In the genomic region with DNA sequence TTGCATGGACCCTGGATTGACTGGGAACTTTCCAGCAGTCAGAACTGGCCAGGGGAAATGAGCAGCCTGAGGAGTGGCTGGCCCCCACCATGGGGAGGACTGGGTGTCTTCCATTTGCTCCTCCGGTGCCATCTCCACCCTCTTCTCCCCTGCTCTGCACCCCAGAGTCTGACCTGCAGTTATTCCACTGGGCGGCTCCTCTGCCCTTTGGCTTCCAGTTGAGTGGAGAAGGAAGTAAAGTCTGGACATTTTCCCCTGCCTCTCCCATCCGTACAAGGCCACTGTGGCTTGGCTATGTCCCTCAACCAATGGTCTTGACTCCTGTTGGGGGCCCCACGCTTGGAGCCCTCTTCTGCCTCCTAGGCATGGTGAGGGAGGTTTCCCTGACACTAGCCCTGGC, we compare ENCODE assay signal across 25 cellular contexts. TPM values are rescaled to one million over a fixed set of nuclear protein-coding genes. Genes with fewer than 3 reads are reported as not detected.
DNase-seq lines count a peak whose midpoint lies in the region; ATAC-seq, FAIRE-seq and TF ChIP-seq lines count a peak whose summit lies in the region.
"Had no signal": no experiment of that assay in that cellular context is flagged by ENCODE, and none has a peak within 500 bp of the region (broad histone marks: within the 10 kb centered on the region; RNA-seq: fewer than 3 reads in every experiment).

No MANE protein-coding gene starts in this region.

- no peak overlapping the region for H3K4me3 ChIP-seq in OCI-LY3 (ENCODE audit: low read length)
- no peak overlapping the region for H3K4me3 ChIP-seq in H1 (ENCODE audit: extremely low read depth in 1 of 4, insufficient read depth in 2 of 4, low read depth in 3 of 4, low read length in 4 of 4)
- H3K4me3 ChIP-seq in esophagus squamous epithelium = no peak overlapping the region
- H3K4me3 ChIP-seq: BLaER1 treated with 17β-estradiol and CSF1 and Interleukin-3, amounts not matched to agents 10 nM and 100 nM; GM12878; GM23338; MG63; SK-N-MC had no signal

- no peak overlapping the region for H2BK5ac ChIP-seq in H1 (ENCODE audit: low read depth, low read length)

- TF ChIP-seq POLR2A in H1 (IDR thresholded peaks at IDR 0.05; ENCODE audit: control extremely low read depth in 1 of 2, low read depth in 2 of 2, low read length in 2 of 2) (no peak), esophagus squamous epithelium (IDR thresholded peaks at IDR 0.05) (no peak)

- no peaks in the 10 kb centered on the region for H3K79me1 ChIP-seq in H1 (ENCODE audit: low read depth, low read length)

- peaks cover 13% of the 10 kb centered on the region in 2 donors for H3K36me3 Mint-ChIP-seq in naive B cell
- H3K36me3 Mint-ChIP-seq in stimulated activated naive B cell treated with anti-CD40 and anti-IgM and Interleukin-4, amounts not matched to agents 10 μg/mL and 1 μg/mL and 100 μg/mL, for 72 hours = peaks cover 14 to 32% of the 10 kb centered on the region in 2 donors

- no peaks in the 10 kb centered on the region for H3K9me3 ChIP-seq in OCI-LY3 (ENCODE audit: insufficient read depth, low read length)
- no peaks in the 10 kb centered on the region for H3K9me3 ChIP-seq in H1 (ENCODE audit: insufficient read depth in 2 of 2, low read depth in 1 of 2, low read length in 1 of 2)
- H3K9me3 ChIP-seq in esophagus squamous epithelium = no peaks in the 10 kb centered on the region
- H3K9me3 ChIP-seq: BLaER1 treated with 17β-estradiol and CSF1 and Interleukin-3, amounts not matched to agents 10 nM and 100 nM; MG63 had no signal

- no peak overlapping the region for H2BK120ac ChIP-seq in H1 (replicated peaks; ENCODE audit: low read depth, low read length)

- peaks cover 44% of the 10 kb centered on the region for H3K4me1 ChIP-seq in OCI-LY3 (ENCODE audit: low read length)
- H3K4me1 ChIP-seq in H1 (replicated peaks in 1 of 4; ENCODE audit: control insufficient read depth in 3 of 4, insufficient read depth in 4 of 4, low read length in 3 of 4) = peaks cover 4 to 9% (median 8%) of the 10 kb centered on the region in 4 experiments; a peak in 6 of 7 replicates
- H3K4me1 ChIP-seq in esophagus squamous epithelium = peaks cover 0 to 17% (median 8%) of the 10 kb centered on the region in 3 donors
- H3K4me1 ChIP-seq in foreskin keratinocyte = peaks cover 13% of the 10 kb centered on the region

- H2AFZ ChIP-seq in OCI-LY3 (ENCODE audit: low read depth, low read length) (no peak overlapping the region), H1 (ENCODE audit: low read length) (no peak overlapping the region)

- H3K4me2 ChIP-seq in OCI-LY3 (ENCODE audit: low read length) (no peak overlapping the region), H1 (ENCODE audit: insufficient read depth in 1 of 2, low read depth in 2 of 2, low read length in 2 of 2) (no peak overlapping the region)
- H3K4me2 ChIP-seq: BLaER1 treated with 17β-estradiol and CSF1 and Interleukin-3, amounts not matched to agents 10 nM and 100 nM; GM23338 had no signal

- no peak overlapping the region for H4K5ac ChIP-seq in H1 (ENCODE audit: insufficient read length, low read depth, low read length)

- no peak overlapping the region for H4K8ac ChIP-seq in H1 (ENCODE audit: extremely low read depth, insufficient read depth, low read length)

- 0 out of 2 replicates have a peak overlapping the region, but pooled peaks have one; percentile 0 for H2BK12ac ChIP-seq in H1 (ENCODE audit: low read depth, low read length)

- TF ChIP-seq CTCF in OCI-LY3 (IDR thresholded peaks at IDR 0.05; ENCODE audit: low read depth, low read length) = no peak
- no peak for TF ChIP-seq CTCF in H1 (IDR thresholded peaks at IDR 0.05; ENCODE audit: control extremely low read depth in 1 of 3, insufficient read depth in 1 of 3, low read depth in 1 of 3, low read length in 3 of 3)
- no peak for TF ChIP-seq CTCF in esophagus squamous epithelium (IDR thresholded peaks at IDR 0.05)
- no peak for TF ChIP-seq CTCF in foreskin keratinocyte (conservative IDR thresholded peaks at IDR 0.05)

- H3K18ac ChIP-seq in H1 (ENCODE audit: extremely low read depth, low read length) = no peak overlapping the region

- H4K20me1 ChIP-seq in OCI-LY3 (ENCODE audit: insufficient read depth, low read length) = no peaks in the 10 kb centered on the region
- no peaks in the 10 kb centered on the region for H4K20me1 ChIP-seq in H1 (replicated peaks in 1 of 2; ENCODE audit: control insufficient read depth in 1 of 2, insufficient read depth in 2 of 2, low read length in 2 of 2)

- 0 out of 2 replicates have a peak overlapping the region, but pooled peaks have one; percentile 19 for H3K27ac ChIP-seq in OCI-LY3 (ENCODE audit: low read length)
- H3K27ac ChIP-seq in H1 (ENCODE audit: low read depth, low read length) = no peak overlapping the region
- no peak overlapping the region for H3K27ac ChIP-seq in esophagus squamous epithelium
- H3K27ac ChIP-seq in foreskin keratinocyte = no peak overlapping the region
- H3K27ac ChIP-seq: BLaER1 treated with 17β-estradiol and CSF1 and Interleukin-3, amounts not matched to agents 10 nM and 100 nM; RWPE1; SK-N-MC had no signal

- 86% methylated on average over 4 of the region's 4 CpGs; no CpG with 5 or more reads in 1 of the 2 experiments for WGBS in H1 (ENCODE audit: extremely low coverage in 1 of 2, insufficient coverage in 1 of 2, insufficient read length in 1 of 2, insufficient replicate concordance in 2 of 2, low coverage in 1 of 2, low lambda C conversion rate in 2 of 2, missing lambda C conversion rate in 1 of 2), 2 experiments
- 90 to 92% methylated on average over 2 to 4 of the region's 4 CpGs for WGBS in esophagus squamous epithelium, 2 donors

- no peak for DNase-seq in H1 (ENCODE audit: low read depth in 1 of 2, low spot score in 2 of 2)
- no peak for DNase-seq in naive B cell
- no peak for DNase-seq in stimulated activated naive B cell treated with anti-CD40 and anti-IgM and Interleukin-4, amounts not matched to agents 10 μg/mL and 1 μg/mL and 100 μg/mL, for 72 hours
- no peak for DNase-seq in esophagus squamous epithelium (lab: John Stamatoyannopoulos, UW)
- no peak for DNase-seq in foreskin keratinocyte
- no peak for DNase-seq in NCI-H2227 treated with DMSO at 0.1 percent for 48 hours (lab: John Stamatoyannopoulos, UW)
- DNase-seq: CD4-positive, alpha-beta T cell; DMS53; HCEC 1CT; KG1; MG63; NCI-H1105 treated with DMSO at 0.1 percent for 48 hours; NCI-H146; NCI-H2029 treated with DMSO at 0.1 percent for 48 hours; NCI-H526 treated with DMSO at 0.1 percent for 48 hours; SHP77 had no signal

- H3K9me3 Mint-ChIP-seq in naive B cell = no peaks in the 10 kb centered on the region
- H3K9me3 Mint-ChIP-seq in stimulated activated naive B cell treated with anti-CD40 and anti-IgM and Interleukin-4, amounts not matched to agents 10 μg/mL and 1 μg/mL and 100 μg/mL, for 72 hours = no peaks in the 10 kb centered on the region
- H3K9me3 Mint-ChIP-seq: CD4-positive, alpha-beta T cell; GM23338 had no signal

- ATAC-seq in naive B cell (ENCODE audit: low read depth in 2 of 2) (no peak), foreskin keratinocyte (no peak)
- no peak for ATAC-seq in stimulated activated naive B cell treated with anti-CD40 and anti-IgM and Interleukin-4, amounts not matched to agents 10 μg/mL and 1 μg/mL and 100 μg/mL, for 72 hours (replicated peaks)
- ATAC-seq: GM12878, GM23338 had no signal

- intact Hi-C loops in esophagus squamous epithelium (cut with DNase I) = no loop called here

- POLR2A ChIA-PET in H1 (lab: Charles Lee; ENCODE audit: partially characterized antibody) = no interaction called here

- TF ChIP-seq RAD21 in H1 (IDR thresholded peaks at IDR 0.05 in 1 of 2, conservative IDR thresholded peaks at IDR 0.05 in 1 of 2; ENCODE audit: low read depth in 2 of 2, low read length in 2 of 2) = no peak

- H3K79me2 ChIP-seq in OCI-LY3 (ENCODE audit: low read length) (peaks cover 40% of the 10 kb centered on the region), H1 (ENCODE audit: control insufficient read depth in 1 of 2, insufficient read depth in 2 of 2, low read length in 2 of 2) (no peaks in the 10 kb centered on the region)

- no peak for FAIRE-seq in H1 (lab: Jason Lieb, UNC)
- FAIRE-seq: A204.1, D721Med, G401.6, GM12878 had no signal

- H3K27me3 ChIP-seq in OCI-LY3 (ENCODE audit: low read depth, low read length) = no peaks in the 10 kb centered on the region
- H3K27me3 ChIP-seq in H1 (replicated peaks in 1 of 4; ENCODE audit: control insufficient read depth in 3 of 4, extremely low read depth in 1 of 4, insufficient read depth in 3 of 4, low read length in 3 of 4) = no peaks in the 10 kb centered on the region; a peak in 1 of 7 replicates
- H3K27me3 ChIP-seq in esophagus squamous epithelium = no peaks in the 10 kb centered on the region
- H3K27me3 ChIP-seq in foreskin keratinocyte = no peaks in the 10 kb centered on the region
- H3K27me3 ChIP-seq: BLaER1 treated with 17β-estradiol and CSF1 and Interleukin-3, amounts not matched to agents 10 nM and 100 nM; MG63 had no signal

- no peak overlapping the region for H3K14ac ChIP-seq in H1 (ENCODE audit: insufficient read length)

- no peak overlapping the region for H2BK20ac ChIP-seq in H1 (ENCODE audit: low read length)

- no peak overlapping the region for H4K91ac ChIP-seq in H1 (replicated peaks; ENCODE audit: insufficient read length, low read length)

- H3K23me2 ChIP-seq in H1 (ENCODE audit: low read depth, low read length) = no peaks in the 10 kb centered on the region; the same call in 1 of the 2 replicates

- H3K9ac ChIP-seq in OCI-LY3 (ENCODE audit: low read length) = no peak overlapping the region
- no peak overlapping the region for H3K9ac ChIP-seq in H1 (replicated peaks in 1 of 4; ENCODE audit: extremely low read depth in 1 of 4, low read depth in 3 of 4, low read length in 3 of 4)
- H3K9ac ChIP-seq: BLaER1 treated with 17β-estradiol and CSF1 and Interleukin-3, amounts not matched to agents 10 nM and 100 nM had no signal

- peaks cover 30 to 48% (median 32%) of the 10 kb centered on the region in 3 donors for H3K4me1 Mint-ChIP-seq in naive B cell
- peaks cover 30 to 32% of the 10 kb centered on the region in 2 donors for H3K4me1 Mint-ChIP-seq in stimulated activated naive B cell treated with anti-CD40 and anti-IgM and Interleukin-4, amounts not matched to agents 10 μg/mL and 1 μg/mL and 100 μg/mL, for 72 hours

- H2AK5ac ChIP-seq in H1 (ENCODE audit: low read depth, low read length) = no peak overlapping the region

- H3K27ac Mint-ChIP-seq in naive B cell = peak overlapping the region in 4 of 6 donors; percentile 21 to 89 (median 56)
- H3K27ac Mint-ChIP-seq in stimulated activated naive B cell treated with anti-CD40 and anti-IgM and Interleukin-4, amounts not matched to agents 10 μg/mL and 1 μg/mL and 100 μg/mL, for 72 hours = peak overlapping the region; percentile 37
- H3K27ac Mint-ChIP-seq: CD4-positive, alpha-beta T cell; GM23338 had no signal

- no peak for TF ChIP-seq EP300 in H1 (IDR thresholded peaks at IDR 0.05; ENCODE audit: borderline replicate concordance in 1 of 2, low read depth in 2 of 2, low read length in 2 of 2)

- H3K4ac ChIP-seq in H1 (replicated peaks; ENCODE audit: insufficient read length, low read depth, low read length) = no peak overlapping the region

- H3K36me3 ChIP-seq in OCI-LY3 (replicated peaks; ENCODE audit: low read depth, low read length) (peaks cover 39% of the 10 kb centered on the region), H1 (ENCODE audit: control insufficient read depth in 2 of 4, insufficient read depth in 4 of 4, low read length in 3 of 4) (no peaks in the 10 kb centered on the region), esophagus squamous epithelium (no peaks in the 10 kb centered on the region)
- H3K36me3 ChIP-seq: MG63 had no signal

- no peak overlapping the region for H2BK15ac ChIP-seq in H1 (ENCODE audit: low read length)

- no peak overlapping the region for H3K56ac ChIP-seq in H1 (replicated peaks; ENCODE audit: insufficient read length, low read depth, low read length)

- H3K23ac ChIP-seq in H1 (ENCODE audit: insufficient read length) = no peak overlapping the region

- H3K27me3 Mint-ChIP-seq in naive B cell = no peaks in the 10 kb centered on the region
- H3K27me3 Mint-ChIP-seq in stimulated activated naive B cell treated with anti-CD40 and anti-IgM and Interleukin-4, amounts not matched to agents 10 μg/mL and 1 μg/mL and 100 μg/mL, for 72 hours = no peaks in the 10 kb centered on the region
- H3K27me3 Mint-ChIP-seq: CD4-positive, alpha-beta T cell had no signal

- H3K4me3 Mint-ChIP-seq in naive B cell = no peak overlapping the region
- H3K4me3 Mint-ChIP-seq in stimulated activated naive B cell treated with anti-CD40 and anti-IgM and Interleukin-4, amounts not matched to agents 10 μg/mL and 1 μg/mL and 100 μg/mL, for 72 hours = no peak overlapping the region
- H3K4me3 Mint-ChIP-seq: CD4-positive, alpha-beta T cell; GM23338 had no signal

- CTCF ChIA-PET in H1 (lab: Charles Lee; ENCODE audit: partially characterized antibody) = interaction anchor here (0.6 kb wide), 1 partner anchor 101 kb away, joined by 3 read pairs; no protein-coding TSS in a partner anchor

RNA-seq across cellular contexts. Expression of a gene that starts 47.9 kb away (rescaled TPM):
- 12.0 and 12.8 TPM in 2 replicates for total RNA-seq in H1 (2021; fragmentation: NEBNext Ultra II Directional; extraction: Animal tissue kit (Norgen Biotek cat#: 25700))
- polyA plus RNA-seq in H1 (2011; rRNA removed) (3.6 and 5.7 TPM in 2 replicates), naive B cell (ENCODE audit: low read depth in 6 of 6) (10 to 100 TPM; 42.0 to 80.5 (median 48.1) TPM), foreskin keratinocyte (1.1 and 1.2 TPM in 2 replicates)
- polyA plus RNA-seq in H1 (2011; cell fraction: cytosol; rRNA removed) = 5.1 TPM
- polyA plus RNA-seq in H1 (2011; cell fraction: nucleus; rRNA removed) = 6.5 TPM
- 2.8 to 5.6 TPM (median 3.9 TPM) in 4 replicates for polyA plus RNA-seq in H1 (2012, experiment 1 of 2)
- 1.6 TPM for polyA plus RNA-seq in H1 (2012, experiment 2 of 2)
- 4.9 TPM for polyA plus RNA-seq in H1 (2013, experiment 1 of 2)
- polyA plus RNA-seq in H1 (2013, experiment 2 of 2) = 4.8 TPM
- polyA minus RNA-seq in H1 (2011; rRNA and poly(A)+ RNA removed) = 10.0 and 13.9 TPM in 2 replicates
- polyA minus RNA-seq in H1 (2011; cell fraction: cytosol; rRNA and poly(A)+ RNA removed) = 5.9 TPM
- 5.2 TPM for polyA minus RNA-seq in H1 (2011; cell fraction: nucleus; rRNA and poly(A)+ RNA removed)
- total RNA-seq in esophagus squamous epithelium (10 to 100 TPM in 2 of 4 donors, 1 to 10 TPM in 2; 7.7 to 14.9 (median 10.9) TPM), foreskin keratinocyte (3.1 and 3.6 TPM in 2 replicates)
